Comparison of ENCODE assay signal across 8 cellular contexts in the genomic region with DNA sequence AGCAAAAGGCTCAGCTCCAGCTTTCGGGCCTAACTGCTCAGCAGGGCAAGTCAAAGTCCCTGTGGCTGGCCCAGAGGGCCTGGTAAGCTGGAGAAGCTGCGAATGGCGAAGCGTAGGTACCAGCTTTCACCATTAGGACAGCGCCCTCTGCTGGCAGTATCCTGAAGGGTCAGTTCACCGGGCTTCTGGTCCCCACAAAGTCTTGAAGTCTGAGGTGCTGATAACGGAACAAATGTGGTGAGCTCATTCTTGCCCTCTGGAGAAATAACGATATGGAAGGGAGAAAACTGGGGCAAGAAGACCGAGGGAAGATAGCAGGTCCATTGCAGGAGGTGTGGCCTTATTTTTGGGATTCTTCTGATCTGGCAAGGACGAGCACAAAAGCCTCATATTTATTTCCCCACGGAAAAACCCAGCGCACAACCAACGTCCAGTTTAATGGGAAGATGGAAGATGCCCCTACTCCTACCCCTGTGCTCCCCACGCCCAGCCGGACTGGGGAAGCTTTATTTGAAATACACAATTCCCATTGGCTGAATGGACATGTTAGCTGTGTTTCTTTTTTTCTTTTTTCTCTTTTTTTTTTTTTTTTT. TPM values are rescaled to one million over a fixed set of nuclear protein-coding genes. Genes with fewer than 3 reads are reported as not detected.
A peak's percentile ranks its signal among the peaks of the same experiment; 100 is the strongest.
DNase-seq lines count a peak whose midpoint lies in the region; ATAC-seq and TF ChIP-seq lines count a peak whose summit lies in the region.

No MANE protein-coding gene starts in this region.

- H3K4me3 ChIP-seq in GM06990 (replicated peaks; ENCODE audit: low read depth, low read length) = no peak overlapping the region
- H3K4me3 ChIP-seq in ascending aorta = no peak overlapping the region
- no peak overlapping the region for H3K4me3 ChIP-seq in right atrium auricular region
- no peak overlapping the region for H3K4me3 ChIP-seq in sigmoid colon

- WGBS in sigmoid colon, 2 donors = 14 to 31% methylated on average over 15 of the region's 15 CpGs

- no peaks in the 10 kb centered on the region for H3K27me3 ChIP-seq in GM06990 (replicated peaks; ENCODE audit: control insufficient read depth, insufficient read depth, low read length)
- no peaks in the 10 kb centered on the region for H3K27me3 ChIP-seq in ascending aorta
- no peaks in the 10 kb centered on the region for H3K27me3 ChIP-seq in right atrium auricular region
- H3K27me3 ChIP-seq in sigmoid colon = peaks cover 0 to 17% (median 12%) of the 10 kb centered on the region in 3 donors

- TF ChIP-seq POLR2A in sigmoid colon (IDR thresholded peaks at IDR 0.05) = no peak

- H3K36me3 ChIP-seq in GM06990 (ENCODE audit: control insufficient read depth, insufficient read depth, low read length) = no peaks in the 10 kb centered on the region
- no peaks in the 10 kb centered on the region for H3K36me3 ChIP-seq in ascending aorta
- H3K36me3 ChIP-seq in right atrium auricular region = no peaks in the 10 kb centered on the region
- no peaks in the 10 kb centered on the region for H3K36me3 ChIP-seq in sigmoid colon

- no peaks in the 10 kb centered on the region for H3K9me3 ChIP-seq in ascending aorta
- H3K9me3 ChIP-seq in right atrium auricular region = no peaks in the 10 kb centered on the region
- H3K9me3 ChIP-seq in sigmoid colon = no peaks in the 10 kb centered on the region

- TF ChIP-seq EP300 in sigmoid colon (IDR thresholded peaks at IDR 0.05) = no peak

- peak; percentile 83 for ATAC-seq in HG02642 (IDR thresholded peaks at IDR 0.05; ENCODE audit: poor library complexity, unreplicated experiment)
- ATAC-seq in GM21390 (IDR thresholded peaks at IDR 0.05; ENCODE audit: unreplicated experiment) = no peak

- H3K4me1 ChIP-seq in ascending aorta = peaks cover 5 to 8% of the 10 kb centered on the region in 2 donors
- peaks cover 0 to 21% of the 10 kb centered on the region in 2 donors for H3K4me1 ChIP-seq in right atrium auricular region
- H3K4me1 ChIP-seq in sigmoid colon = peaks cover 0 to 19% (median 11%) of the 10 kb centered on the region in 4 donors

- H3K27ac ChIP-seq in ascending aorta (no peak overlapping the region), right atrium auricular region (no peak overlapping the region), sigmoid colon (no peak overlapping the region)

- intact Hi-C loops in ascending aorta (cut with DNase I) (loop anchor here (2.0 to 5.0 kb wide), 3 partner anchors 43 to 163 kb away; a partner anchor contains a TSS), sigmoid colon (cut with DNase I) (loop anchor here (5.0 to 10.0 kb wide), 4 partner anchors 43 to 433 kb away; a partner anchor contains a TSS)

- peak; percentile 83 for TF ChIP-seq CTCF in GM06990 (IDR thresholded peaks at IDR 0.05; ENCODE audit: insufficient read depth, low read length, poor library complexity, severe bottlenecking)
- peak; percentile 88 to 93 (median 93) for TF ChIP-seq CTCF in ascending aorta (IDR thresholded peaks at IDR 0.05)
- peak; percentile 94 for TF ChIP-seq CTCF in right atrium auricular region (IDR thresholded peaks at IDR 0.05)
- peak; percentile 77 to 93 (median 88) for TF ChIP-seq CTCF in sigmoid colon (IDR thresholded peaks at IDR 0.05)

- DNase-seq in GM06990 (ENCODE audit: extremely low read depth, insufficient read length) (peak; percentile 55), NCI-H1694 treated with DMSO at 0.1 percent for 48 hours (lab: John Stamatoyannopoulos, UW) (peak; percentile 69), T-helper 9 cell (peak; percentile 91), ascending aorta (ENCODE audit: low spot score in 2 of 2) (peak; percentile 46 to 96), right atrium auricular region (ENCODE audit: low spot score) (peak; percentile 96), sigmoid colon (peak; percentile 94)

RNA-seq across cellular contexts. Expression of a gene that starts 7.2 kb away (rescaled TPM):
- total RNA-seq in ascending aorta = not detected
- total RNA-seq in right atrium auricular region = not detected
- total RNA-seq in sigmoid colon = under 1 TPM in 2 of 4 donors, not detected in 2; 0.16 to 0.36 TPM
- 10 to 100 TPM in 2 of 3 donors, 1 to 10 TPM in 1; 8.0 to 33.8 (median 26.4) TPM for polyA plus RNA-seq in sigmoid colon

RNA-seq across cellular contexts. Expression of a gene that starts 10.2 kb away (rescaled TPM):
- total RNA-seq in ascending aorta = 49.4 TPM
- total RNA-seq in right atrium auricular region = 1 to 10 TPM; 3.2 to 4.2 TPM
- total RNA-seq in sigmoid colon = 10 to 100 TPM in 1 of 4 donors, 1 to 10 TPM in 3; 4.2 to 20.0 (median 7.6) TPM
- polyA plus RNA-seq in sigmoid colon = 10 to 100 TPM; 22.4 to 25.1 (median 24.6) TPM

RNA-seq across cellular contexts. Expression of a gene that starts 43.2 kb away (rescaled TPM):
- total RNA-seq in ascending aorta (113 TPM), right atrium auricular region (10 to 100 TPM; 21.1 to 24.8 TPM), sigmoid colon (10 to 100 TPM; 21.4 to 36.0 (median 30.9) TPM)
- 10 to 100 TPM; 19.2 to 38.0 (median 30.7) TPM for polyA plus RNA-seq in sigmoid colon

RNA-seq across cellular contexts. Expression of a gene that starts 46.0 kb away (rescaled TPM):
- total RNA-seq in ascending aorta (not detected), right atrium auricular region (under 1 TPM; 0.20 to 0.22 TPM), sigmoid colon (1 to 10 TPM in 1 of 4 donors, under 1 TPM in 2, not detected in 1; 0.33 to 1.8 (median 0.55) TPM)
- under 1 TPM in 1 of 3 donors, not detected in 2; 0.22 TPM for polyA plus RNA-seq in sigmoid colon

RNA-seq across cellular contexts. Expression of a gene that starts 46.2 kb away (rescaled TPM):
- total RNA-seq in ascending aorta (53.6 TPM), right atrium auricular region (100 to 1,000 TPM; 276 to 335 TPM), sigmoid colon (100 to 1,000 TPM; 113 to 230 (median 172) TPM)
- polyA plus RNA-seq in sigmoid colon = 100 to 1,000 TPM; 416 to 936 (median 650) TPM
